ENCODE assay signal across 18 cellular contexts in genomic region chr12:62297321-62297720, GRCh38. TPM values are rescaled to one million over a fixed set of nuclear protein-coding genes. Genes with fewer than 3 reads are reported as not detected.
DNase-seq lines count a peak whose midpoint lies in the region; ATAC-seq and TF ChIP-seq lines count a peak whose summit lies in the region.
"Had no signal": no experiment of that assay in that cellular context is flagged by ENCODE, and none has a peak within 500 bp of the region (broad histone marks: within the 10 kb centered on the region; RNA-seq: fewer than 3 reads in every experiment).

No MANE protein-coding gene starts in this region.

- H3K27me3 ChIP-seq in HL-60 (ENCODE audit: insufficient read depth, poor library complexity, severe bottlenecking) = no peaks in the 10 kb centered on the region
- H3K27me3 ChIP-seq: neural progenitor cell had no signal

- intact Hi-C loops in activated T-helper 1 cell treated with anti-CD3 and anti-CD28 coated beads, Interleukin-12 subunit alpha, Interleukin-12 subunit beta, Interleukin-2, Interleukin-4 antibody, amounts not matched to agents 30 ng/mL and 10 ng/mL and 1 ng/mL, durations not matched to agents 14 hours and 24 hours and 36 hours (cut with micrococcal nuclease) = no loop called here
- intact Hi-C loops in MCF 10A (cut with micrococcal nuclease) = no loop called here

- H3K27me3 Mint-ChIP-seq in activated T-cell treated with anti-CD3 and anti-CD28 coated beads, Interleukin-2, amount 50 U/mL, for 24 hours = no peaks in the 10 kb centered on the region
- no peaks in the 10 kb centered on the region for H3K27me3 Mint-ChIP-seq in activated T-helper 1 cell treated with anti-CD3 and anti-CD28 coated beads, Interleukin-12 subunit alpha, Interleukin-12 subunit beta, Interleukin-2, Interleukin-4 antibody, amounts not matched to agents 30 ng/mL and 10 ng/mL and 1 ng/mL, durations not matched to agents 14 hours and 24 hours and 36 hours (ENCODE audit: insufficient read depth)
- no peaks in the 10 kb centered on the region for H3K27me3 Mint-ChIP-seq in MCF 10A (ENCODE audit: insufficient read depth, unreplicated experiment)
- H3K27me3 Mint-ChIP-seq: activated B cell treated with CpG ODN at 0.5 μM for 24 hours had no signal

- H3K4me3 ChIP-seq in HL-60 (replicated peaks; ENCODE audit: insufficient read depth, low read length) = no peak overlapping the region
- H3K4me3 ChIP-seq: GM23248, neural progenitor cell, thoracic aorta had no signal

- H3K4me3 Mint-ChIP-seq in activated T-cell treated with anti-CD3 and anti-CD28 coated beads, Interleukin-2, amount 50 U/mL, for 24 hours = no peak overlapping the region
- no peak overlapping the region for H3K4me3 Mint-ChIP-seq in activated T-helper 1 cell treated with anti-CD3 and anti-CD28 coated beads, Interleukin-12 subunit alpha, Interleukin-12 subunit beta, Interleukin-2, Interleukin-4 antibody, amounts not matched to agents 30 ng/mL and 10 ng/mL and 1 ng/mL, durations not matched to agents 14 hours and 24 hours and 36 hours
- H3K4me3 Mint-ChIP-seq in stimulated activated effector memory CD8-positive, alpha-beta T cell treated with anti-CD3 and anti-CD28 coated beads, Interleukin-12 subunit alpha, Interleukin-12 subunit beta, amount 100 ng/mL, for 72 hours = no peak overlapping the region
- no peak overlapping the region for H3K4me3 Mint-ChIP-seq in MCF 10A (ENCODE audit: unreplicated experiment)
- H3K4me3 Mint-ChIP-seq: activated B cell treated with CpG ODN at 0.5 μM for 24 hours, mesothelial cell of epicardium, neural progenitor cell had no signal

- peaks cover 85% of the 10 kb centered on the region for H3K36me3 Mint-ChIP-seq in activated T-cell treated with anti-CD3 and anti-CD28 coated beads, Interleukin-2, amount 50 U/mL, for 24 hours (ENCODE audit: low read depth)
- H3K36me3 Mint-ChIP-seq in activated T-helper 1 cell treated with anti-CD3 and anti-CD28 coated beads, Interleukin-12 subunit alpha, Interleukin-12 subunit beta, Interleukin-2, Interleukin-4 antibody, amounts not matched to agents 30 ng/mL and 10 ng/mL and 1 ng/mL, durations not matched to agents 14 hours and 24 hours and 36 hours (ENCODE audit: low read depth) = peaks cover 58% of the 10 kb centered on the region
- H3K36me3 Mint-ChIP-seq in stimulated activated effector memory CD8-positive, alpha-beta T cell treated with anti-CD3 and anti-CD28 coated beads, Interleukin-12 subunit alpha, Interleukin-12 subunit beta, amount 100 ng/mL, for 72 hours = peaks cover 77% of the 10 kb centered on the region
- H3K36me3 Mint-ChIP-seq in MCF 10A (ENCODE audit: insufficient read depth, unreplicated experiment) = peaks cover 42% of the 10 kb centered on the region

- peak overlapping the region; percentile 35 for H3K27ac Mint-ChIP-seq in activated T-cell treated with anti-CD3 and anti-CD28 coated beads, Interleukin-2, amount 50 U/mL, for 24 hours
- peak overlapping the region; percentile 35 for H3K27ac Mint-ChIP-seq in activated T-helper 1 cell treated with anti-CD3 and anti-CD28 coated beads, Interleukin-12 subunit alpha, Interleukin-12 subunit beta, Interleukin-2, Interleukin-4 antibody, amounts not matched to agents 30 ng/mL and 10 ng/mL and 1 ng/mL, durations not matched to agents 14 hours and 24 hours and 36 hours
- H3K27ac Mint-ChIP-seq in stimulated activated effector memory CD8-positive, alpha-beta T cell treated with anti-CD3 and anti-CD28 coated beads, Interleukin-12 subunit alpha, Interleukin-12 subunit beta, amount 100 ng/mL, for 72 hours = peak overlapping the region; percentile 35
- no peak overlapping the region for H3K27ac Mint-ChIP-seq in MCF 10A (ENCODE audit: low read depth, unreplicated experiment)
- H3K27ac Mint-ChIP-seq: mesothelial cell of epicardium, neural progenitor cell had no signal

- peaks cover 75% of the 10 kb centered on the region for H3K4me1 Mint-ChIP-seq in activated T-cell treated with anti-CD3 and anti-CD28 coated beads, Interleukin-2, amount 50 U/mL, for 24 hours (ENCODE audit: low read depth)
- peaks cover 63% of the 10 kb centered on the region for H3K4me1 Mint-ChIP-seq in activated T-helper 1 cell treated with anti-CD3 and anti-CD28 coated beads, Interleukin-12 subunit alpha, Interleukin-12 subunit beta, Interleukin-2, Interleukin-4 antibody, amounts not matched to agents 30 ng/mL and 10 ng/mL and 1 ng/mL, durations not matched to agents 14 hours and 24 hours and 36 hours (ENCODE audit: low read depth)
- peaks cover 71% of the 10 kb centered on the region for H3K4me1 Mint-ChIP-seq in stimulated activated effector memory CD8-positive, alpha-beta T cell treated with anti-CD3 and anti-CD28 coated beads, Interleukin-12 subunit alpha, Interleukin-12 subunit beta, amount 100 ng/mL, for 72 hours
- no peaks in the 10 kb centered on the region for H3K4me1 Mint-ChIP-seq in MCF 10A (ENCODE audit: insufficient read depth, unreplicated experiment)
- H3K4me1 Mint-ChIP-seq: mesothelial cell of epicardium, neural progenitor cell had no signal

- no peak for DNase-seq in activated T-cell treated with anti-CD3 and anti-CD28 coated beads, Interleukin-2, amount 50 U/mL, for 24 hours
- DNase-seq in activated T-cell treated with anti-CD3 and anti-CD28 coated beads, Interleukin-2, amount 50 U/mL, for 48 hours = no peak
- peak; percentile 12 to 17 for DNase-seq in HL-60 (ENCODE audit: low read depth in 1 of 2, low spot score in 1 of 2)
- DNase-seq in activated T-helper 1 cell treated with anti-CD3 and anti-CD28 coated beads, Interleukin-12 subunit alpha, Interleukin-12 subunit beta, Interleukin-2, Interleukin-4 antibody, amounts not matched to agents 30 ng/mL and 10 ng/mL and 1 ng/mL, durations not matched to agents 14 hours and 24 hours and 36 hours (ENCODE audit: low spot score) = no peak
- no peak for DNase-seq in stimulated activated effector memory CD8-positive, alpha-beta T cell treated with anti-CD3 and anti-CD28 coated beads, Interleukin-12 subunit alpha, Interleukin-12 subunit beta, amount 100 ng/mL, for 72 hours (ENCODE audit: low spot score in 2 of 2)
- DNase-seq in MCF 10A (ENCODE audit: unreplicated experiment) = no peak
- DNase-seq in stimulated activated CD8-positive, alpha-beta memory T cell treated with anti-CD3 and anti-CD28 coated beads, Interleukin-4, amount 100 ng/mL, for 48 hours = no peak
- DNase-seq in NCI-H748 (lab: John Stamatoyannopoulos, UW; ENCODE audit: unreplicated experiment) = no peak
- DNase-seq: ACHN; activated B cell treated with CpG ODN at 0.5 μM for 24 hours; GM23248; islet precursor cell; NCI-H1694 treated with DMSO at 0.1 percent for 48 hours; NK-92 treated with Interleukin-12 subunit alpha and Interleukin-12 subunit beta, amount 100 ng/mL, for 24 hours; T-helper 1 cell had no signal

- POLR2A ChIA-PET in MCF 10A (lab: Yijun Ruan, JAX) = no interaction called here

- no peak for ATAC-seq in stimulated activated effector memory CD8-positive, alpha-beta T cell treated with anti-CD3 and anti-CD28 coated beads, Interleukin-12 subunit alpha, Interleukin-12 subunit beta, amount 100 ng/mL, for 72 hours

- H3K27ac ChIP-seq in HL-60 (replicated peaks) = no peak overlapping the region
- H3K27ac ChIP-seq: GM23248, neural progenitor cell, thoracic aorta had no signal

- H3K9me3 Mint-ChIP-seq in activated T-cell treated with anti-CD3 and anti-CD28 coated beads, Interleukin-2, amount 50 U/mL, for 24 hours = no peaks in the 10 kb centered on the region
- no peaks in the 10 kb centered on the region for H3K9me3 Mint-ChIP-seq in activated T-helper 1 cell treated with anti-CD3 and anti-CD28 coated beads, Interleukin-12 subunit alpha, Interleukin-12 subunit beta, Interleukin-2, Interleukin-4 antibody, amounts not matched to agents 30 ng/mL and 10 ng/mL and 1 ng/mL, durations not matched to agents 14 hours and 24 hours and 36 hours
- H3K9me3 Mint-ChIP-seq in stimulated activated effector memory CD8-positive, alpha-beta T cell treated with anti-CD3 and anti-CD28 coated beads, Interleukin-12 subunit alpha, Interleukin-12 subunit beta, amount 100 ng/mL, for 72 hours = no peaks in the 10 kb centered on the region
- no peaks in the 10 kb centered on the region for H3K9me3 Mint-ChIP-seq in MCF 10A (ENCODE audit: unreplicated experiment)
- H3K9me3 Mint-ChIP-seq: activated B cell treated with CpG ODN at 0.5 μM for 24 hours had no signal

- no TSS peak for BruUV-seq in MCF 10A (replicated peaks; lab: Mats Ljungman, UMichigan)

- CTCF ChIA-PET in MCF 10A (lab: Yijun Ruan, JAX) = interaction anchor here (0.7 kb wide), 1 partner anchor 15 kb away, joined by 3 read pairs; no protein-coding TSS in a partner anchor

- no peak for TF ChIP-seq CTCF in HL-60 (IDR thresholded peaks at IDR 0.05; ENCODE audit: insufficient read depth, low read length)
- no peak for TF ChIP-seq CTCF in MCF 10A (IDR thresholded peaks at IDR 0.05; ENCODE audit: unreplicated experiment)

RNA-seq across cellular contexts. Expression of gene USP15, which starts 37.1 kb away (rescaled TPM):
- total RNA-seq in activated T-helper 1 cell treated with anti-CD3 and anti-CD28 coated beads, Interleukin-12 subunit alpha, Interleukin-12 subunit beta, Interleukin-2, Interleukin-4 antibody, amounts not matched to agents 30 ng/mL and 10 ng/mL and 1 ng/mL, durations not matched to agents 14 hours and 24 hours and 36 hours = 100 and 110 TPM in 2 replicates
- 63.6 and 71.0 TPM in 2 replicates for total RNA-seq in MCF 10A (2022)

Comparison
In these comparisons a context has a peak if more than half of its experiments do, and no peak if none do; other contexts are left out.
1. DNase-seq: peak in HL-60 (2 of 2); none in activated T-cell treated with anti-CD3 and anti-CD28 coated beads, Interleukin-2, amount 50 U/mL, for 24 hours (single experiment), activated T-cell treated with anti-CD3 and anti-CD28 coated beads, Interleukin-2, amount 50 U/mL, for 48 hours (0 of 2), activated T-helper 1 cell treated with anti-CD3 and anti-CD28 coated beads, Interleukin-12 subunit alpha, Interleukin-12 subunit beta, Interleukin-2, Interleukin-4 antibody, amounts not matched to agents 30 ng/mL and 10 ng/mL and 1 ng/mL, durations not matched to agents 14 hours and 24 hours and 36 hours (single experiment), stimulated activated effector memory CD8-positive, alpha-beta T cell treated with anti-CD3 and anti-CD28 coated beads, Interleukin-12 subunit alpha, Interleukin-12 subunit beta, amount 100 ng/mL, for 72 hours (0 of 2), MCF 10A (single experiment), stimulated activated CD8-positive, alpha-beta memory T cell treated with anti-CD3 and anti-CD28 coated beads, Interleukin-4, amount 100 ng/mL, for 48 hours (single experiment) and NCI-H748 (single experiment).